Comparison of ENCODE assay signal across 2 cellular contexts in the genomic region with DNA sequence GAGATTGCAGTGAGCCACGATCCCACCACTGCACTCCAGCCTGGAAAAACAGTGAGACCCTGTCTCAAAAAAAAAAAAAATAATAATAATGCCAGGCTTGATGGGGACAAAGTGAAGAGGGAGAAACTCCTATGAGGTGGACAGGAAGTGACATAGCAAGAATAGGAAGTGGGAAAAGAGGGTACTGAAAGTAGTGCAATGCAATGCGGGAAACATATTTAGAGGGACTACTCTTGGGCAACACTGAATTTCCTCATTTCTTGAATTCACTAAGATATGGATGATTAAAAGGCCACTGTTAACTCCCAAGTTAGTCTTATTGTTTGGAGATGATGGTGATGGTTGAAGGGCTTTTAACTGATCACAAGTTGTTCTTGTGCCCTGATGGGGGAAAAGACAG.
TF ChIP-seq lines count a peak whose summit lies in the region.

No MANE protein-coding gene starts in this region.

TF ChIP-seq in GM12891, 5 proteins besides CTCF, POLR2A, EP300 and RAD21:
- TF ChIP-seq TAF1 (IDR thresholded peaks at IDR 0.05; ENCODE audit: low read depth, low read length) (no peak), SPI1 (IDR thresholded peaks at IDR 0.05; ENCODE audit: low read depth, low read length) (peak; percentile 51; the same call in 1 of the 2 replicates)

TF ChIP-seq in GM12878, 131 proteins besides CTCF, POLR2A, EP300 and RAD21:
- TF ChIP-seq SPI1 (IDR thresholded peaks at IDR 0.05; ENCODE audit: borderline replicate concordance, insufficient read depth, low read depth, low read length): peak; percentile 21; the same call in 1 of the 2 replicates
- TF ChIP-seq, protein P1, sequence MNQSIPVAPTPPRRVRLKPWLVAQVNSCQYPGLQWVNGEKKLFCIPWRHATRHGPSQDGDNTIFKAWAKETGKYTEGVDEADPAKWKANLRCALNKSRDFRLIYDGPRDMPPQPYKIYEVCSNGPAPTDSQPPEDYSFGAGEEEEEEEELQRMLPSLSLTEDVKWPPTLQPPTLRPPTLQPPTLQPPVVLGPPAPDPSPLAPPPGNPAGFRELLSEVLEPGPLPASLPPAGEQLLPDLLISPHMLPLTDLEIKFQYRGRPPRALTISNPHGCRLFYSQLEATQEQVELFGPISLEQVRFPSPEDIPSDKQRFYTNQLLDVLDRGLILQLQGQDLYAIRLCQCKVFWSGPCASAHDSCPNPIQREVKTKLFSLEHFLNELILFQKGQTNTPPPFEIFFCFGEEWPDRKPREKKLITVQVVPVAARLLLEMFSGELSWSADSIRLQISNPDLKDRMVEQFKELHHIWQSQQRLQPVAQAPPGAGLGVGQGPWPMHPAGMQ (IDR thresholded peaks at IDR 0.05; ENCODE audit: borderline replicate concordance): no peak
